In genomic region chr12:9104087-9104486, GRCh38 we compare ENCODE assay signal across 41 cellular contexts. TPM values are rescaled to one million over a fixed set of nuclear protein-coding genes. Genes with fewer than 3 reads are reported as not detected.
"Had no signal": no experiment of that assay in that cellular context is flagged by ENCODE, and none has a peak within 500 bp of the region (broad histone marks: within the 10 kb centered on the region; RNA-seq: fewer than 3 reads in every experiment).

No MANE protein-coding gene starts in this region.

- H3K36me3 ChIP-seq: brain microvascular endothelial cell had no signal

- FAIRE-seq: astrocyte, bronchial epithelial cell had no signal

- H3K4me1 ChIP-seq: adrenal gland, ascending aorta, body of pancreas, breast epithelium had no signal

- DNase-seq: activated effector memory CD4-positive, alpha-beta T cell treated with anti-CD3 and anti-CD28 coated beads, Interleukin-2, amount 50 U/mL, for 16 hours; activated effector memory CD4-positive, alpha-beta T cell treated with Interleukin-2 at 50 U/mL for 16 hours; activated gamma-delta T cell; activated gamma-delta T cell treated with Interleukin-2 at 50 U/mL for 16 hours; activated naive CD4-positive, alpha-beta T cell; activated naive CD4-positive, alpha-beta T cell treated with anti-CD3 and anti-CD28 coated beads, Interleukin-2, amount 10 ng/mL, durations not matched to agents 7 days and 5 days; activated naive CD4-positive, alpha-beta T cell treated with anti-CD3 and anti-CD28 coated beads, Interleukin-2, amount 50 U/mL, for 16 hours; activated naive CD4-positive, alpha-beta T cell treated with Interleukin-2 at 50 U/mL for 16 hours; activated naive CD8-positive, alpha-beta T cell treated with anti-CD3 and anti-CD28 coated beads for 36 hours; activated naive CD8-positive, alpha-beta T cell treated with anti-CD3 and anti-CD28 coated beads, Interleukin-2, amount 10 ng/mL, durations not matched to agents 7 days and 5 days; activated naive CD8-positive, alpha-beta T cell treated with anti-CD3 and anti-CD28 coated beads, Interleukin-2, amount 50 U/mL, for 24 hours; activated T-cell treated with anti-CD3 and anti-CD28 coated beads for 4 hours; activated T-cell treated with anti-CD3 and anti-CD28 coated beads, Interleukin-2, amount 50 U/mL, for 1 hour; activated T-cell treated with anti-CD3 and anti-CD28 coated beads, Interleukin-2, amount 50 U/mL, for 24 hours; activated T-cell treated with anti-CD3 and anti-CD28 coated beads, Interleukin-2, amount 50 U/mL, for 4 hours; activated T-cell treated with anti-CD3 and anti-CD28 coated beads, Interleukin-2, amount 50 U/mL, for 48 hours; adrenal gland; amniotic stem cell; amygdala; anterior cingulate cortex; aorta; body of pancreas; brain microvascular endothelial cell; caudate nucleus; central memory CD4-positive, alpha-beta T cell; cerebellar nuclear complex had no signal

- H3K27ac ChIP-seq: adrenal gland, ascending aorta, body of pancreas, brain microvascular endothelial cell, cardiac muscle cell had no signal

- H3K27ac Mint-ChIP-seq: activated naive CD4-positive, alpha-beta T cell treated with anti-CD3 and anti-CD28 coated beads, Interleukin-2, amount 10 ng/mL, durations not matched to agents 7 days and 5 days; activated naive CD4-positive, alpha-beta T cell treated with anti-CD3 and anti-CD28 coated beads, Interleukin-2, amount 50 U/mL, for 24 hours; activated naive CD8-positive, alpha-beta T cell; activated naive CD8-positive, alpha-beta T cell treated with anti-CD3 and anti-CD28 coated beads for 36 hours; activated naive CD8-positive, alpha-beta T cell treated with anti-CD3 and anti-CD28 coated beads, Interleukin-2, amount 10 ng/mL, durations not matched to agents 7 days and 5 days; activated naive CD8-positive, alpha-beta T cell treated with anti-CD3 and anti-CD28 coated beads, Interleukin-2, amount 50 U/mL, for 24 hours; activated T-cell treated with anti-CD3 and anti-CD28 coated beads, Interleukin-2, amount 50 U/mL, for 24 hours; activated T-cell treated with anti-CD3 and anti-CD28 coated beads, Interleukin-2, amount 50 U/mL, for 72 hours; activated T-helper 1 cell treated with anti-CD3 and anti-CD28 coated beads, Interleukin-12 subunit alpha, Interleukin-12 subunit beta, Interleukin-2, Interleukin-4 antibody, amounts not matched to agents 30 ng/mL and 10 ng/mL and 1 ng/mL, durations not matched to agents 14 hours and 24 hours and 36 hours; activated T-helper 17 cell treated with anti-CD3 and anti-CD28 coated beads, Interleukin-2, amount 50 U/mL, for 72 hours; activated T-helper 2 cell treated with anti-CD3 and anti-CD28 coated beads, Interferon-gamma antibody, Interleukin-2, Interleukin-4, amounts not matched to agents 10 μg/mL and 5 μg/mL and 100 μg/mL, durations not matched to agents 14 hours and 24 hours and 36 hours; brain had no signal

- H3K4me3 ChIP-seq: adrenal gland, ascending aorta, body of pancreas, breast epithelium, cardiac muscle cell had no signal

- H3K4me3 Mint-ChIP-seq: activated naive CD4-positive, alpha-beta T cell treated with anti-CD3 and anti-CD28 coated beads for 36 hours; activated naive CD4-positive, alpha-beta T cell treated with anti-CD3 and anti-CD28 coated beads, Interleukin-2, amount 10 ng/mL, durations not matched to agents 7 days and 5 days; activated naive CD4-positive, alpha-beta T cell treated with anti-CD3 and anti-CD28 coated beads, Interleukin-2, amount 50 U/mL, for 24 hours; activated naive CD8-positive, alpha-beta T cell; activated naive CD8-positive, alpha-beta T cell treated with anti-CD3 and anti-CD28 coated beads for 36 hours; activated naive CD8-positive, alpha-beta T cell treated with anti-CD3 and anti-CD28 coated beads, Interleukin-2, amount 10 ng/mL, durations not matched to agents 7 days and 5 days; activated naive CD8-positive, alpha-beta T cell treated with anti-CD3 and anti-CD28 coated beads, Interleukin-2, amount 50 U/mL, for 24 hours; activated T-cell treated with anti-CD3 and anti-CD28 coated beads, Interleukin-2, amount 50 U/mL, for 24 hours; activated T-cell treated with anti-CD3 and anti-CD28 coated beads, Interleukin-2, amount 50 U/mL, for 4 hours; activated T-cell treated with anti-CD3 and anti-CD28 coated beads, Interleukin-2, amount 50 U/mL, for 72 hours; activated T-helper 1 cell treated with anti-CD3 and anti-CD28 coated beads, Interleukin-12 subunit alpha, Interleukin-12 subunit beta, Interleukin-2, Interleukin-4 antibody, amounts not matched to agents 30 ng/mL and 10 ng/mL and 1 ng/mL, durations not matched to agents 14 hours and 24 hours and 36 hours; activated T-helper 17 cell treated with anti-CD3 and anti-CD28 coated beads, Interleukin-2, amount 50 U/mL, for 72 hours; brain; central memory CD8-positive, alpha-beta T cell had no signal

- H3K27me3 Mint-ChIP-seq: activated naive CD4-positive, alpha-beta T cell treated with anti-CD3 and anti-CD28 coated beads, Interleukin-2, amount 10 ng/mL, durations not matched to agents 7 days and 5 days; activated naive CD4-positive, alpha-beta T cell treated with anti-CD3 and anti-CD28 coated beads, Interleukin-2, amount 50 U/mL, for 24 hours; activated naive CD8-positive, alpha-beta T cell; activated naive CD8-positive, alpha-beta T cell treated with anti-CD3 and anti-CD28 coated beads for 36 hours; activated naive CD8-positive, alpha-beta T cell treated with anti-CD3 and anti-CD28 coated beads, Interleukin-2, amount 50 U/mL, for 24 hours; activated T-cell treated with anti-CD3 and anti-CD28 coated beads, Interleukin-2, amount 50 U/mL, for 24 hours; activated T-helper 17 cell treated with anti-CD3 and anti-CD28 coated beads, Interleukin-2, amount 50 U/mL, for 72 hours; brain; central memory CD8-positive, alpha-beta T cell had no signal

- H3K27me3 ChIP-seq: adrenal gland, ascending aorta, body of pancreas, brain microvascular endothelial cell, breast epithelium, cardiac muscle cell had no signal

- H3K9me3 ChIP-seq: adrenal gland, ascending aorta, body of pancreas, breast epithelium had no signal

- H3K9me3 Mint-ChIP-seq: activated naive CD4-positive, alpha-beta T cell treated with anti-CD3 and anti-CD28 coated beads for 36 hours; activated naive CD4-positive, alpha-beta T cell treated with anti-CD3 and anti-CD28 coated beads, Interleukin-2, amount 10 ng/mL, durations not matched to agents 7 days and 5 days; activated naive CD4-positive, alpha-beta T cell treated with anti-CD3 and anti-CD28 coated beads, Interleukin-2, amount 50 U/mL, for 24 hours; activated naive CD4-positive, alpha-beta T cell treated with anti-CD3 and anti-CD28 coated beads, Interleukin-2, amount 50 U/mL, for 72 hours; activated naive CD8-positive, alpha-beta T cell treated with anti-CD3 and anti-CD28 coated beads for 36 hours; activated naive CD8-positive, alpha-beta T cell treated with anti-CD3 and anti-CD28 coated beads, Interleukin-2, amount 10 ng/mL, durations not matched to agents 7 days and 5 days; activated naive CD8-positive, alpha-beta T cell treated with anti-CD3 and anti-CD28 coated beads, Interleukin-2, amount 50 U/mL, for 24 hours; activated T-cell treated with anti-CD3 and anti-CD28 coated beads, Interleukin-2, amount 50 U/mL, for 24 hours; activated T-cell treated with anti-CD3 and anti-CD28 coated beads, Interleukin-2, amount 50 U/mL, for 4 hours; activated T-cell treated with anti-CD3 and anti-CD28 coated beads, Interleukin-2, amount 50 U/mL, for 72 hours; activated T-helper 1 cell treated with anti-CD3 and anti-CD28 coated beads, Interleukin-12 subunit alpha, Interleukin-12 subunit beta, Interleukin-2, Interleukin-4 antibody, amounts not matched to agents 30 ng/mL and 10 ng/mL and 1 ng/mL, durations not matched to agents 14 hours and 24 hours and 36 hours; activated T-helper 17 cell treated with anti-CD3 and anti-CD28 coated beads, Interleukin-2, amount 50 U/mL, for 72 hours; activated T-helper 2 cell treated with anti-CD3 and anti-CD28 coated beads, Interferon-gamma antibody, Interleukin-2, Interleukin-4, amounts not matched to agents 10 μg/mL and 5 μg/mL and 100 μg/mL, durations not matched to agents 14 hours and 24 hours and 36 hours; brain; central memory CD8-positive, alpha-beta T cell had no signal

- H3K36me3 Mint-ChIP-seq: activated naive CD4-positive, alpha-beta T cell treated with anti-CD3 and anti-CD28 coated beads, Interleukin-2, amount 10 ng/mL, durations not matched to agents 7 days and 5 days; activated naive CD4-positive, alpha-beta T cell treated with anti-CD3 and anti-CD28 coated beads, Interleukin-2, amount 50 U/mL, for 72 hours; activated naive CD8-positive, alpha-beta T cell; activated naive CD8-positive, alpha-beta T cell treated with anti-CD3 and anti-CD28 coated beads for 36 hours; activated naive CD8-positive, alpha-beta T cell treated with anti-CD3 and anti-CD28 coated beads, Interleukin-2, amount 10 ng/mL, durations not matched to agents 7 days and 5 days; brain had no signal

- ATAC-seq: body of pancreas had no signal

- H3K4me1 Mint-ChIP-seq: activated naive CD4-positive, alpha-beta T cell treated with anti-CD3 and anti-CD28 coated beads, Interleukin-2, amount 10 ng/mL, durations not matched to agents 7 days and 5 days; activated naive CD4-positive, alpha-beta T cell treated with anti-CD3 and anti-CD28 coated beads, Interleukin-2, amount 50 U/mL, for 24 hours; activated naive CD8-positive, alpha-beta T cell treated with anti-CD3 and anti-CD28 coated beads, Interleukin-2, amount 10 ng/mL, durations not matched to agents 7 days and 5 days; activated T-helper 17 cell treated with anti-CD3 and anti-CD28 coated beads, Interleukin-2, amount 50 U/mL, for 72 hours; brain had no signal

RNA-seq across cellular contexts. Expression of gene A2M, which starts 11.6 kb away (rescaled TPM):
- total RNA-seq: activated naive CD4-positive, alpha-beta T cell treated with anti-CD3 and anti-CD28 coated beads for 36 hours; activated naive CD8-positive, alpha-beta T cell treated with anti-CD3 and anti-CD28 coated beads for 36 hours; activated T-helper 1 cell treated with anti-CD3 and anti-CD28 coated beads, Interleukin-12 subunit alpha, Interleukin-12 subunit beta, Interleukin-2, Interleukin-4 antibody, amounts not matched to agents 30 ng/mL and 10 ng/mL and 1 ng/mL, durations not matched to agents 14 hours and 24 hours and 36 hours; activated T-helper 2 cell treated with anti-CD3 and anti-CD28 coated beads, Interferon-gamma antibody, Interleukin-2, Interleukin-4, amounts not matched to agents 10 μg/mL and 5 μg/mL and 100 μg/mL, durations not matched to agents 14 hours and 24 hours and 36 hours had no signal
